ENCODE assay signal across 10 cellular contexts in the genomic region with DNA sequence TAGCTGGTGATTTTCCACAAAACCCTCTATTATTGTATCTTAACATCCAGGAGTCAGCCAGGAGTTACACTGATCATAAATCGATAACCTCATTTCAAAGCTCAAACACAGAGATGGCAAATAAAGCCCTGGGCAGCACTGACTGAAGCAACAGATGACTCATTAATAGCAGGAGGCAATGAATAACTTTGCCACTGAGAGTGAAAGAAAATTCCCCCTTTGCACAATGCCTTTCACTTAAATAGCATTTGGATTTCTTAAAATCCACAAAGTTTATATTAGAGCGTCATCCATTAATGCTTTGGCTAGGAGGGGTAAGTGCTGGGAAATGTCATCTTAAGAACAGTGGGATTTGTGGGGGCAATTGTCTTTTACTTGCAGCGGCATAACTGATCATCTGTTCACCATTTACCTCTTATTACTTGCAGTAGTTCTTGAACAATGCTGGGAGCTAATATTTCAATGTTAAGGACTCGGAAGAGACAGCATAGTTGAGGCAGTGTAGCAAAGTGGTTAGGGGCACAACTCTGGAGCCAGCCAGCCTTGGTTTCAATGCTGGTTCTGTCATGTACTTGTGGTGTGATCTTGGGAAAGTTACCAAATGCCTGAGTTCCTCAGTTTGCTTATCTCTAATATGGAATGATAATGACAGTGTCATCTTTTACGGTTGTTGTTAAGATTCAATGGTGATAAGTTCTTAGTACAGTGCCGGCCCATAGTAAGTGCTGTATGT.
A peak's percentile ranks its signal among the peaks of the same experiment; 100 is the strongest.
DNase-seq lines count a peak whose midpoint lies in the region; ATAC-seq, FAIRE-seq and TF ChIP-seq lines count a peak whose summit lies in the region.
"Had no signal": no experiment of that assay in that cellular context is flagged by ENCODE, and none has a peak within 500 bp of the region (broad histone marks: within the 10 kb centered on the region; RNA-seq: fewer than 3 reads in every experiment).

No MANE protein-coding gene starts in this region.

- RAD21 ChIA-PET in GM12878 (lab: Charles Lee; ENCODE audit: unreplicated experiment): interaction anchor here (0.6 kb wide), 1 partner anchor 777 kb away, joined by 3 read pairs; no protein-coding TSS in a partner anchor

- no peak for TF ChIP-seq CTCF in GM12878 (IDR thresholded peaks at IDR 0.05 in 2 of 3, conservative IDR thresholded peaks at IDR 0.05 in 1 of 3; ENCODE audit: control insufficient read depth in 2 of 3, extremely low read depth in 1 of 3, insufficient read depth in 1 of 3, low read depth in 3 of 3, low read length in 3 of 3)

- CTCF ChIA-PET in GM12878 (lab: Yijun Ruan, JAX): no interaction called here

- no peak for FAIRE-seq in GM12878 (lab: Jason Lieb, UNC)

- no peaks in the 10 kb centered on the region for H4K20me1 ChIP-seq in GM12878 (ENCODE audit: control insufficient read depth, insufficient read depth)

- intact Hi-C loops in GM12878 (cut with micrococcal nuclease; ENCODE audit: unreplicated experiment) (no loop called here), aorta (cut with DNase I) (no loop called here)

- no peaks in the 10 kb centered on the region for H3K4me1 ChIP-seq in GM12878 (ENCODE audit: control insufficient read depth, insufficient read depth, low read length)
- H3K4me1 ChIP-seq in muscle layer of duodenum (ENCODE audit: control insufficient read depth in 1 of 2, insufficient read depth in 2 of 2, low read length in 2 of 2): peaks cover 11 to 28% of the 10 kb centered on the region in 2 donors
- H3K4me1 ChIP-seq in aorta (ENCODE audit: control insufficient read depth in 1 of 2, insufficient read depth in 2 of 2, low read length in 2 of 2): peaks cover 2% of the 10 kb centered on the region in 2 donors

- 28% methylated on average over 6 of the region's 6 CpGs for WGBS in GM12878 (ENCODE audit: insufficient coverage, insufficient replicate concordance, low lambda C conversion rate, missing lambda C conversion rate)
- WGBS in aorta, 2 donors: 71 to 73% methylated on average over 6 of the region's 6 CpGs

- no peak for TF ChIP-seq POLR2A in GM12878 (IDR thresholded peaks at IDR 0.05; ENCODE audit: low read depth, low read length)

- BruUV-seq in GM12878 (replicated peaks; lab: Mats Ljungman, UMichigan): no TSS peak

- no peak for TF ChIP-seq EP300 in GM12878 (IDR thresholded peaks at IDR 0.05; ENCODE audit: borderline replicate concordance in 1 of 2, control insufficient read depth in 1 of 2, low read depth in 2 of 2, low read length in 2 of 2)

- H3K79me2 ChIP-seq in GM12878 (ENCODE audit: control insufficient read depth, insufficient read depth, low read length): no peaks in the 10 kb centered on the region

- DNase-seq in Daoy (ENCODE audit: low read depth) (peak; percentile 65), GM12878 (ENCODE audit: low read depth, low spot score) (no peak), mesenteric fat pad (ENCODE audit: low spot score) (no peak), aorta (no peak), nucleus accumbens (lab: John Stamatoyannopoulos, UW) (no peak)
- DNase-seq: effector memory CD4-positive, alpha-beta T cell; stimulated activated CD4-positive, alpha-beta T cell treated with anti-CD3 and anti-CD28 coated beads, Interleukin-12 subunit alpha, Interleukin-12 subunit beta, amount 100 ng/mL, for 4 hours had no signal

- no peaks in the 10 kb centered on the region; a peak in 1 of 4 replicates for H3K27me3 ChIP-seq in GM12878 (replicated peaks in 1 of 2; ENCODE audit: control insufficient read depth in 2 of 2, insufficient read depth in 2 of 2, low read length in 1 of 2)
- H3K27me3 ChIP-seq in muscle layer of duodenum (ENCODE audit: low read depth, low read length): no peaks in the 10 kb centered on the region
- H3K27me3 ChIP-seq in aorta (ENCODE audit: control insufficient read depth in 1 of 2, insufficient read depth in 2 of 2, low read length in 1 of 2): no peaks in the 10 kb centered on the region

- H3K36me3 ChIP-seq in GM12878 (ENCODE audit: control insufficient read depth in 2 of 2, insufficient read depth in 2 of 2, low read length in 1 of 2) (no peaks in the 10 kb centered on the region), muscle layer of duodenum (ENCODE audit: control insufficient read depth in 1 of 2, insufficient read depth in 2 of 2, low read length in 2 of 2) (no peaks in the 10 kb centered on the region), aorta (ENCODE audit: control insufficient read depth in 1 of 2, insufficient read depth in 2 of 2, low read length in 1 of 2) (no peaks in the 10 kb centered on the region)

- H3K4me3 ChIP-seq in GM12878: no peak overlapping the region
- no peak overlapping the region for H3K4me3 ChIP-seq in muscle layer of duodenum (ENCODE audit: low read depth in 1 of 2, low read length in 2 of 2)
- no peak overlapping the region for H3K4me3 ChIP-seq in aorta (ENCODE audit: low read length in 2 of 2)

- no peak for TF ChIP-seq RAD21 in GM12878 (IDR thresholded peaks at IDR 0.05; ENCODE audit: insufficient read depth, low read depth, low read length)

- in situ Hi-C loops in GM12878 (cut with MboI): no loop called here

- H3K27ac ChIP-seq in GM12878 (ENCODE audit: control insufficient read depth, insufficient read depth): no peak overlapping the region
- H3K27ac ChIP-seq in muscle layer of duodenum (ENCODE audit: low read length): peak overlapping the region; percentile 61
- no peak overlapping the region for H3K27ac ChIP-seq in aorta (ENCODE audit: low read depth in 1 of 2, low read length in 2 of 2)

- H3K4me2 ChIP-seq in GM12878 (ENCODE audit: control insufficient read depth, insufficient read depth): no peak overlapping the region

- SMC1A ChIA-PET in GM12878 (lab: Charles Lee; ENCODE audit: uncharacterized antibody, unreplicated experiment): interaction anchor here (2.0 kb wide), 1 partner anchor 25 kb away, joined by 4 read pairs; no protein-coding TSS in a partner anchor

- no peaks in the 10 kb centered on the region for H3K9me3 ChIP-seq in GM12878 (replicated peaks; ENCODE audit: control insufficient read depth, insufficient read depth, low read length)
- no peaks in the 10 kb centered on the region for H3K9me3 ChIP-seq in muscle layer of duodenum (ENCODE audit: control insufficient read depth in 1 of 2, low read length in 2 of 2)
- no peaks in the 10 kb centered on the region for H3K9me3 ChIP-seq in aorta (ENCODE audit: control insufficient read depth, low read length)

- ATAC-seq in HG02970 (IDR thresholded peaks at IDR 0.05; ENCODE audit: low FRiP score, unreplicated experiment) (peak; percentile 55), GM12878 (peak; percentile 62), HG02870 (IDR thresholded peaks at IDR 0.05; ENCODE audit: unreplicated experiment) (no peak), aorta (ENCODE audit: low FRiP score) (no peak)

- no peak overlapping the region for H3K9ac ChIP-seq in GM12878 (ENCODE audit: control insufficient read depth, insufficient read depth, low read length)

- POLR2A ChIA-PET in GM12878 (lab: Charles Lee): interaction anchor here (0.5 kb wide), 1 partner anchor 58 kb away, joined by 3 read pairs; no protein-coding TSS in a partner anchor

- no peak overlapping the region for H2AFZ ChIP-seq in GM12878 (ENCODE audit: control insufficient read depth, low read depth, low read length)

TF ChIP-seq in GM12878, 131 proteins besides CTCF, POLR2A, EP300 and RAD21:
- 0 out of 2 replicates have a peak, but pooled peaks have one; percentile 40 for TF ChIP-seq RFX5 (IDR thresholded peaks at IDR 0.05; ENCODE audit: low read depth, low read length)
- no peak for TF ChIP-seq ZNF622 (IDR thresholded peaks at IDR 0.05)

Comparison
In these comparisons a context has a peak if more than half of its experiments do, and no peak if none do; other contexts are left out.
1. ATAC-seq: peak in HG02970 (single experiment) and GM12878 (single experiment); none in HG02870 (single experiment) and aorta (single experiment).